Comparison of ENCODE assay signal across 9 cellular contexts in genomic region chr3:168360993-168361392, GRCh38.
"Had no signal": no experiment of that assay in that cellular context is flagged by ENCODE, and none has a peak within 500 bp of the region (broad histone marks: within the 10 kb centered on the region; RNA-seq: fewer than 3 reads in every experiment).

No MANE protein-coding gene starts in this region.

- H3K27ac Mint-ChIP-seq: HFFc6, IgD-negative memory B cell had no signal

- H3K9ac ChIP-seq: GM23248 had no signal

- H3K4me3 Mint-ChIP-seq: HFFc6, IgD-negative memory B cell had no signal

- H3K36me3 Mint-ChIP-seq: IgD-negative memory B cell had no signal

- ATAC-seq: HCT116, HepG2 had no signal

- H2AFZ ChIP-seq: GM23248 had no signal

- H3K36me3 ChIP-seq: HAP-1 had no signal

- H3K4me1 Mint-ChIP-seq: IgD-negative memory B cell had no signal

- FAIRE-seq: HepG2 had no signal

- H3K9me3 ChIP-seq: HAP-1 had no signal

- H3K27ac ChIP-seq: GM23248, HL-60 had no signal

- H3K27me3 Mint-ChIP-seq: IgD-negative memory B cell had no signal

- H3K4me3 ChIP-seq: GM23248, HAP-1 had no signal

- DNase-seq: GM23248, GOT3, H7, HFFc6 had no signal
